In the genomic region with DNA sequence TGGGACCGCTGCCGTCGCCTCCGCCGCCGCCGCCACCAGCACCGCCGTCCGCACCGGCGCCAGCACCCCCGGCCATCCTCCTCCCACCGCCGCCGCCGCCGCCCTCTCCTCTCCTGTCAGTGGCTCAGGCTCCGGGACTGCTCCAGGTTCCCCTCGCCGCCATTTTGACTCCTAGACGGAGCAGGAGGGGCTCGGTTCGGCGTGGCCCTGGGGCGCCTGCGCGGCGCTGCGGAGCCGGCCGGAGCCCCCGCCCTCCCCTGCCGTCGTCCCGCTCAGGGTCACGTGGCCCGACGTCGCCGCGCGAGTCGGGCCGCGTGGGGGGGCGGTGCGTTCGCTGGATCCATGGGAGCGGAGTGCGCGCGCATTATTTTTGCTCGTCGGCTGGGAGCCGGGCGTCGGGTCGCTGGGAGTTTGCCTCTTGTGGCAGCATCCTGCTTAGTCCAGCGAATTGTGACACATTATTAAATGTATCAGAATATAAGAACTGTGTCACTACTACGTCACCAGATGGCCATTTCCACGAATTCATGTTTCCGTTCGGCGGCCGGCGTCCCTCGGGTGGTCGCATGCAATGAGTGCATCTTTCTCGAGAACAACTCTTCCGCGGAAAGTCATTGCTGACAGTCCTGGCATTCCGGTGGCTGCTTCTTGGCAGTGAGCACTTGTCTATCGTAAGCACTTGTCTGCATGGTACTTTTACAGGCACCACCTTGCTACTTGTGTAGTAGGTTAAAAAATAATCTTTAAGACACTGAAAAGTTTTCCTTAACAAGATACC, we compare ENCODE assay signal across 1 cellular context.
TF ChIP-seq lines count a peak whose summit lies in the region.

A gene with protein sequence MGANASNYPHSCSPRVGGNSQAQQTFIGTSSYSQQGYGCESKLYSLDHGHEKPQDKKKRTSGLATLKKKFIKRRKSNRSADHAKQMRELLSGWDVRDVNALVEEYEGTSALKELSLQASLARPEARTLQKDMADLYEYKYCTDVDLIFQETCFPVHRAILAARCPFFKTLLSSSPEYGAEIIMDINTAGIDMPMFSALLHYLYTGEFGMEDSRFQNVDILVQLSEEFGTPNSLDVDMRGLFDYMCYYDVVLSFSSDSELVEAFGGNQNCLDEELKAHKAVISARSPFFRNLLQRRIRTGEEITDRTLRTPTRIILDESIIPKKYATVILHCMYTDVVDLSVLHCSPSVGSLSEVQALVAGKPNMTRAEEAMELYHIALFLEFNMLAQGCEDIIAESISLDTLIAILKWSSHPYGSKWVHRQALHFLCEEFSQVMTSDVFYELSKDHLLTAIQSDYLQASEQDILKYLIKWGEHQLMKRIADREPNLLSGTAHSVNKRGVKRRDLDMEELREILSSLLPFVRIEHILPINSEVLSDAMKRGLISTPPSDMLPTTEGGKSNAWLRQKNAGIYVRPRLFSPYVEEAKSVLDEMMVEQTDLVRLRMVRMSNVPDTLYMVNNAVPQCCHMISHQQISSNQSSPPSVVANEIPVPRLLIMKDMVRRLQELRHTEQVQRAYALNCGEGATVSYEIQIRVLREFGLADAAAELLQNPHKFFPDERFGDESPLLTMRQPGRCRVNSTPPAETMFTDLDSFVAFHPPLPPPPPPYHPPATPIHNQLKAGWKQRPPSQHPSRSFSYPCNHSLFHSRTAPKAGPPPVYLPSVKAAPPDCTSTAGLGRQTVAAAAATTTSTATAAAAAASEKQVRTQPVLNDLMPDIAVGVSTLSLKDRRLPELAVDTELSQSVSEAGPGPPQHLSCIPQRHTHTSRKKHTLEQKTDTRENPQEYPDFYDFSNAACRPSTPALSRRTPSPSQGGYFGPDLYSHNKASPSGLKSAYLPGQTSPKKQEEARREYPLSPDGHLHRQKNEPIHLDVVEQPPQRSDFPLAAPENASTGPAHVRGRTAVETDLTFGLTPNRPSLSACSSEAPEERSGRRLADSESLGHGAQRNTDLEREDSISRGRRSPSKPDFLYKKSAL (minus strand): TSS at position 184 of the 778 bp plus-strand sequence. CDS start 36,985 bp downstream, outside the sequence.

TF ChIP-seq in HepG2, 621 proteins besides CTCF, POLR2A, EP300 and RAD21 (continued from another document and continues in another):
- TF ChIP-seq, protein P1, sequence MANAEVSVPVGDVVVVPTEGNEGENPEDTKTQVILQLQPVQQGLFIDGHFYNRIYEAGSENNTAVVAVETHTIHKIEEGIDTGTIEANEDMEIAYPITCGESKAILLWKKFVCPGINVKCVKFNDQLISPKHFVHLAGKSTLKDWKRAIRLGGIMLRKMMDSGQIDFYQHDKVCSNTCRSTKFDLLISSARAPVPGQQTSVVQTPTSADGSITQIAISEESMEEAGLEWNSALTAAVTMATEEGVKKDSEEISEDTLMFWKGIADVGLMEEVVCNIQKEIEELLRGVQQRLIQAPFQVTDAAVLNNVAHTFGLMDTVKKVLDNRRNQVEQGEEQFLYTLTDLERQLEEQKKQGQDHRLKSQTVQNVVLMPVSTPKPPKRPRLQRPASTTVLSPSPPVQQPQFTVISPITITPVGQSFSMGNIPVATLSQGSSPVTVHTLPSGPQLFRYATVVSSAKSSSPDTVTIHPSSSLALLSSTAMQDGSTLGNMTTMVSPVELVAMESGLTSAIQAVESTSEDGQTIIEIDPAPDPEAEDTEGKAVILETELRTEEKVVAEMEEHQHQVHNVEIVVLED (CRISPR knock-in tag; IDR thresholded peaks at IDR 0.05; ENCODE audit: borderline replicate concordance) = peak; percentile 92
- peak; percentile 84; the same call in 1 of the 2 replicates for TF ChIP-seq ZFP37 (CRISPR knock-in tag; IDR thresholded peaks at IDR 0.05; ENCODE audit: borderline replicate concordance)
- TF ChIP-seq ZNF101 (CRISPR knock-in tag; IDR thresholded peaks at IDR 0.05; ENCODE audit: borderline replicate concordance, low read depth) = no peak
- TF ChIP-seq MYNN (CRISPR knock-in tag; IDR thresholded peaks at IDR 0.05; ENCODE audit: low read depth) = no peak
- no peak for TF ChIP-seq NCOA2 (CRISPR knock-in tag; IDR thresholded peaks at IDR 0.05)
- TF ChIP-seq ZNF704 (CRISPR knock-in tag; IDR thresholded peaks at IDR 0.05; ENCODE audit: borderline replicate concordance) = peak; percentile 61; the same call in 1 of the 2 replicates
- no peak for TF ChIP-seq ZNF747 (CRISPR knock-in tag; IDR thresholded peaks at IDR 0.05; ENCODE audit: borderline replicate concordance)
- TF ChIP-seq ETV6 (CRISPR knock-in tag; conservative IDR thresholded peaks at IDR 0.05) = no peak
- TF ChIP-seq KMT2A (CRISPR knock-in tag; IDR thresholded peaks at IDR 0.05) = peak; percentile 82
- peak; percentile 7; the same call in 1 of the 2 replicates for TF ChIP-seq RFX5 (IDR thresholded peaks at IDR 0.05; ENCODE audit: low read depth, low read length)
- TF ChIP-seq ZBTB38 (CRISPR knock-in tag; IDR thresholded peaks at IDR 0.05) = no peak
- TF ChIP-seq ETV5 (CRISPR knock-in tag; IDR thresholded peaks at IDR 0.05; ENCODE audit: borderline replicate concordance) = 0 out of 2 replicates have a peak, but pooled peaks have one; percentile 4
- TF ChIP-seq GABPB1 (CRISPR knock-in tag; IDR thresholded peaks at IDR 0.05) = peak; percentile 57; the same call in 1 of the 2 replicates
- peak; percentile 73 for TF ChIP-seq AGO2 (optimal IDR thresholded peaks at IDR 0.05; ENCODE audit: low read depth, low read length)
- no peak for TF ChIP-seq HOXA9 (CRISPR knock-in tag; IDR thresholded peaks at IDR 0.05; ENCODE audit: borderline replicate concordance)
- TF ChIP-seq, protein P2, sequence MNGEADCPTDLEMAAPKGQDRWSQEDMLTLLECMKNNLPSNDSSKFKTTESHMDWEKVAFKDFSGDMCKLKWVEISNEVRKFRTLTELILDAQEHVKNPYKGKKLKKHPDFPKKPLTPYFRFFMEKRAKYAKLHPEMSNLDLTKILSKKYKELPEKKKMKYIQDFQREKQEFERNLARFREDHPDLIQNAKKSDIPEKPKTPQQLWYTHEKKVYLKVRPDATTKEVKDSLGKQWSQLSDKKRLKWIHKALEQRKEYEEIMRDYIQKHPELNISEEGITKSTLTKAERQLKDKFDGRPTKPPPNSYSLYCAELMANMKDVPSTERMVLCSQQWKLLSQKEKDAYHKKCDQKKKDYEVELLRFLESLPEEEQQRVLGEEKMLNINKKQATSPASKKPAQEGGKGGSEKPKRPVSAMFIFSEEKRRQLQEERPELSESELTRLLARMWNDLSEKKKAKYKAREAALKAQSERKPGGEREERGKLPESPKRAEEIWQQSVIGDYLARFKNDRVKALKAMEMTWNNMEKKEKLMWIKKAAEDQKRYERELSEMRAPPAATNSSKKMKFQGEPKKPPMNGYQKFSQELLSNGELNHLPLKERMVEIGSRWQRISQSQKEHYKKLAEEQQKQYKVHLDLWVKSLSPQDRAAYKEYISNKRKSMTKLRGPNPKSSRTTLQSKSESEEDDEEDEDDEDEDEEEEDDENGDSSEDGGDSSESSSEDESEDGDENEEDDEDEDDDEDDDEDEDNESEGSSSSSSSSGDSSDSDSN (CRISPR knock-in tag; IDR thresholded peaks at IDR 0.05) = peak; percentile 76
- TF ChIP-seq ZNF670 (CRISPR knock-in tag; IDR thresholded peaks at IDR 0.05; ENCODE audit: borderline replicate concordance) = peak; percentile 69; the same call in 1 of the 2 replicates
- TF ChIP-seq ZNF124 (CRISPR knock-in tag; IDR thresholded peaks at IDR 0.05) = no peak
- no peak for TF ChIP-seq ZNF772 (CRISPR knock-in tag; IDR thresholded peaks at IDR 0.05)
- TF ChIP-seq ZNF549 (CRISPR knock-in tag; IDR thresholded peaks at IDR 0.05) = 0 out of 2 replicates have a peak, but pooled peaks have one; percentile 33
- TF ChIP-seq, protein P3, sequence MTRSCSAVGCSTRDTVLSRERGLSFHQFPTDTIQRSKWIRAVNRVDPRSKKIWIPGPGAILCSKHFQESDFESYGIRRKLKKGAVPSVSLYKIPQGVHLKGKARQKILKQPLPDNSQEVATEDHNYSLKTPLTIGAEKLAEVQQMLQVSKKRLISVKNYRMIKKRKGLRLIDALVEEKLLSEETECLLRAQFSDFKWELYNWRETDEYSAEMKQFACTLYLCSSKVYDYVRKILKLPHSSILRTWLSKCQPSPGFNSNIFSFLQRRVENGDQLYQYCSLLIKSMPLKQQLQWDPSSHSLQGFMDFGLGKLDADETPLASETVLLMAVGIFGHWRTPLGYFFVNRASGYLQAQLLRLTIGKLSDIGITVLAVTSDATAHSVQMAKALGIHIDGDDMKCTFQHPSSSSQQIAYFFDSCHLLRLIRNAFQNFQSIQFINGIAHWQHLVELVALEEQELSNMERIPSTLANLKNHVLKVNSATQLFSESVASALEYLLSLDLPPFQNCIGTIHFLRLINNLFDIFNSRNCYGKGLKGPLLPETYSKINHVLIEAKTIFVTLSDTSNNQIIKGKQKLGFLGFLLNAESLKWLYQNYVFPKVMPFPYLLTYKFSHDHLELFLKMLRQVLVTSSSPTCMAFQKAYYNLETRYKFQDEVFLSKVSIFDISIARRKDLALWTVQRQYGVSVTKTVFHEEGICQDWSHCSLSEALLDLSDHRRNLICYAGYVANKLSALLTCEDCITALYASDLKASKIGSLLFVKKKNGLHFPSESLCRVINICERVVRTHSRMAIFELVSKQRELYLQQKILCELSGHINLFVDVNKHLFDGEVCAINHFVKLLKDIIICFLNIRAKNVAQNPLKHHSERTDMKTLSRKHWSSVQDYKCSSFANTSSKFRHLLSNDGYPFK (CRISPR knock-in tag; IDR thresholded peaks at IDR 0.05; ENCODE audit: borderline replicate concordance) = no peak
- TF ChIP-seq STAG1 (CRISPR knock-in tag; IDR thresholded peaks at IDR 0.05) = no peak
- TF ChIP-seq SMAD9 (CRISPR knock-in tag; IDR thresholded peaks at IDR 0.05) = no peak
- peak; percentile 84; the same call in 1 of the 2 replicates for TF ChIP-seq KLF15 (CRISPR knock-in tag; IDR thresholded peaks at IDR 0.05; ENCODE audit: borderline replicate concordance)
- TF ChIP-seq GATAD2A (CRISPR knock-in tag; IDR thresholded peaks at IDR 0.05) = peak; percentile 31; the same call in 1 of the 2 replicates
- TF ChIP-seq ZNF446 (CRISPR knock-in tag; IDR thresholded peaks at IDR 0.05) = peak; percentile 67; the same call in 1 of the 2 replicates
- TF ChIP-seq ZNF570 (CRISPR knock-in tag; IDR thresholded peaks at IDR 0.05; ENCODE audit: borderline replicate concordance) = no peak
- TF ChIP-seq PHF5A (CRISPR knock-in tag; IDR thresholded peaks at IDR 0.05; ENCODE audit: low read depth, unreplicated experiment) = no peak
- no peak for TF ChIP-seq NFYC (CRISPR knock-in tag; IDR thresholded peaks at IDR 0.05)
- TF ChIP-seq, protein P4, sequence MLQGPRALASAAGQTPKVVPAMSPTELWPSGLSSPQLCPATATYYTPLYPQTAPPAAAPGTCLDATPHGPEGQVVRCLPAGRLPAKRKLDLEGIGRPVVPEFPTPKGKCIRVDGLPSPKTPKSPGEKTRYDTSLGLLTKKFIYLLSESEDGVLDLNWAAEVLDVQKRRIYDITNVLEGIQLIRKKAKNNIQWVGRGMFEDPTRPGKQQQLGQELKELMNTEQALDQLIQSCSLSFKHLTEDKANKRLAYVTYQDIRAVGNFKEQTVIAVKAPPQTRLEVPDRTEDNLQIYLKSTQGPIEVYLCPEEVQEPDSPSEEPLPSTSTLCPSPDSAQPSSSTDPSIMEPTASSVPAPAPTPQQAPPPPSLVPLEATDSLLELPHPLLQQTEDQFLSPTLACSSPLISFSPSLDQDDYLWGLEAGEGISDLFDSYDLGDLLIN (CRISPR knock-in tag; IDR thresholded peaks at IDR 0.05; ENCODE audit: borderline replicate concordance) = no peak
- peak; percentile 86 for TF ChIP-seq ASH2L (IDR thresholded peaks at IDR 0.05; ENCODE audit: insufficient read length, low read depth, low read length)
- TF ChIP-seq, protein P5, sequence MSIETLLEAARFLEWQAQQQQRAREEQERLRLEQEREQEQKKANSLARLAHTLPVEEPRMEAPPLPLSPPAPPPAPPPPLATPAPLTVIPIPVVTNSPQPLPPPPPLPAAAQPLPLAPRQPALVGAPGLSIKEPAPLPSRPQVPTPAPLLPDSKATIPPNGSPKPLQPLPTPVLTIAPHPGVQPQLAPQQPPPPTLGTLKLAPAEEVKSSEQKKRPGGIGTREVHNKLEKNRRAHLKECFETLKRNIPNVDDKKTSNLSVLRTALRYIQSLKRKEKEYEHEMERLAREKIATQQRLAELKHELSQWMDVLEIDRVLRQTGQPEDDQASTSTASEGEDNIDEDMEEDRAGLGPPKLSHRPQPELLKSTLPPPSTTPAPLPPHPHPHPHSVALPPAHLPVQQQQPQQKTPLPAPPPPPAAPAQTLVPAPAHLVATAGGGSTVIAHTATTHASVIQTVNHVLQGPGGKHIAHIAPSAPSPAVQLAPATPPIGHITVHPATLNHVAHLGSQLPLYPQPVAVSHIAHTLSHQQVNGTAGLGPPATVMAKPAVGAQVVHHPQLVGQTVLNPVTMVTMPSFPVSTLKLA (IDR thresholded peaks at IDR 0.05) = peak; percentile 74
- TF ChIP-seq KAT8 (CRISPR knock-in tag; IDR thresholded peaks at IDR 0.05) = peak; percentile 81
- TF ChIP-seq FIP1L1 (IDR thresholded peaks at IDR 0.05; ENCODE audit: borderline replicate concordance, insufficient read depth, low read depth, low read length) = no peak
- no peak for TF ChIP-seq ZNF274 (CRISPR knock-in tag; IDR thresholded peaks at IDR 0.05)
- no peak for TF ChIP-seq ZNF547 (CRISPR knock-in tag; IDR thresholded peaks at IDR 0.05)
- TF ChIP-seq TAF15 (IDR thresholded peaks at IDR 0.05; ENCODE audit: low read depth, low read length, poor library complexity, severe bottlenecking) = no peak
- TF ChIP-seq ZNF766 (CRISPR knock-in tag; IDR thresholded peaks at IDR 0.05; ENCODE audit: borderline replicate concordance) = peak; percentile 87
- TF ChIP-seq ZNF576 (CRISPR knock-in tag; IDR thresholded peaks at IDR 0.05) = no peak
- no peak for TF ChIP-seq TBX3 (IDR thresholded peaks at IDR 0.05; ENCODE audit: borderline replicate concordance)
- TF ChIP-seq ZBTB8A (CRISPR knock-in tag; IDR thresholded peaks at IDR 0.05; ENCODE audit: borderline replicate concordance, low read depth) = no peak
- no peak for TF ChIP-seq NFRKB (IDR thresholded peaks at IDR 0.05)
- no peak for TF ChIP-seq NR2F2 (IDR thresholded peaks at IDR 0.05; ENCODE audit: borderline replicate concordance, low read depth)
- no peak for TF ChIP-seq NFKBIZ (CRISPR knock-in tag; IDR thresholded peaks at IDR 0.05)
- no peak for TF ChIP-seq PREB (CRISPR knock-in tag; IDR thresholded peaks at IDR 0.05)
- TF ChIP-seq ZNF230 (CRISPR knock-in tag; IDR thresholded peaks at IDR 0.05) = no peak
- no peak for TF ChIP-seq ZSCAN25 (CRISPR knock-in tag; IDR thresholded peaks at IDR 0.05)
- TF ChIP-seq ARNTL (CRISPR knock-in tag; IDR thresholded peaks at IDR 0.05) = peak; percentile 89
